ENCODE assay signal across 8 cellular contexts in genomic region chr9:34637356-34638137, GRCh38. TPM values are rescaled to one million over a fixed set of nuclear protein-coding genes. Genes with fewer than 3 reads are reported as not detected.
DNase-seq lines count a peak whose midpoint lies in the region; ATAC-seq and TF ChIP-seq lines count a peak whose summit lies in the region.

TSS of gene SIGMAR1 (minus strand) at chr9:34637787. CDS start at chr9:34637697, 90 bp downstream.

- H3K27ac ChIP-seq in OCI-LY1 (ENCODE audit: low read depth, low read length, poor library complexity, severe bottlenecking), result peak within 1 kb of the TSS; percentile 43

- peaks cover 24% of the 10 kb centered on the region for H3K4me1 ChIP-seq in OCI-LY1 (ENCODE audit: insufficient read depth, low read length, severe bottlenecking)

- peak within 1 kb of the TSS; percentile 92 for H3K9ac ChIP-seq in OCI-LY1 (ENCODE audit: low read length)

- H3K27ac Mint-ChIP-seq in Calu3 (ENCODE audit: unreplicated experiment) (peak within 1 kb of the TSS; percentile 56), endothelial cell (ENCODE audit: unreplicated experiment) (no peak within 1 kb of the TSS), mesothelial cell of epicardium (peak within 1 kb of the TSS; percentile 78)

- no peaks in the 10 kb centered on the region for H3K27me3 Mint-ChIP-seq in Calu3 (ENCODE audit: unreplicated experiment)
- peaks cover 9% of the 10 kb centered on the region for H3K27me3 Mint-ChIP-seq in endothelial cell (ENCODE audit: unreplicated experiment)
- H3K27me3 Mint-ChIP-seq in mesothelial cell of epicardium (ENCODE audit: low read depth), result peaks cover 3% of the 10 kb centered on the region

- CTCF ChIA-PET in Calu3 (lab: Charles Lee), result interaction anchor here (0.6 to 1.3 kb wide), 3 partner anchors 9 to 257 kb away, joined by 3 to 5 read pairs (median 3); partner anchors contain the start of gene GALT

- H3K9me3 ChIP-seq in OCI-LY1 (ENCODE audit: low read length), result no peaks in the 10 kb centered on the region

- H3K4me1 Mint-ChIP-seq in Calu3 (ENCODE audit: low read depth, unreplicated experiment) (peaks cover 10% of the 10 kb centered on the region), endothelial cell (ENCODE audit: unreplicated experiment) (peaks cover 11% of the 10 kb centered on the region), mesothelial cell of epicardium (peaks cover 24% of the 10 kb centered on the region)

- peak within 1 kb of the TSS; percentile 26; the same call in 1 of the 2 replicates for H2AFZ ChIP-seq in OCI-LY1 (ENCODE audit: low read length)

- H3K36me3 Mint-ChIP-seq in Calu3 (ENCODE audit: insufficient read depth, unreplicated experiment) (peaks cover 16% of the 10 kb centered on the region), endothelial cell (ENCODE audit: low read depth, unreplicated experiment) (peaks cover 6% of the 10 kb centered on the region), mesothelial cell of epicardium (peaks cover 2% of the 10 kb centered on the region)

- peak within 1 kb of the TSS; percentile 92 for H3K4me3 ChIP-seq in OCI-LY1 (ENCODE audit: low read depth, low read length, poor library complexity, severe bottlenecking)

- TF ChIP-seq CTCF in Calu3 (IDR thresholded peaks at IDR 0.05; ENCODE audit: unreplicated experiment), result no peak
- TF ChIP-seq CTCF in OCI-LY1 (IDR thresholded peaks at IDR 0.05; ENCODE audit: low read length), result no peak
- no peak for TF ChIP-seq CTCF in endothelial cell (IDR thresholded peaks at IDR 0.05; ENCODE audit: unreplicated experiment)
- TF ChIP-seq CTCF in mesothelial cell of epicardium (IDR thresholded peaks at IDR 0.05; ENCODE audit: unreplicated experiment), result no peak

- H3K4me2 ChIP-seq in OCI-LY1 (ENCODE audit: low read length), result peak within 1 kb of the TSS; percentile 67

- peaks cover 17% of the 10 kb centered on the region for H3K36me3 ChIP-seq in OCI-LY1 (ENCODE audit: insufficient read depth, low read length)

- peak; percentile 85 for ATAC-seq in GM21447 (IDR thresholded peaks at IDR 0.05; ENCODE audit: unreplicated experiment)

- no peaks in the 10 kb centered on the region for H3K27me3 ChIP-seq in OCI-LY1 (ENCODE audit: insufficient read depth, low read length)

- H3K9me2 ChIP-seq in OCI-LY1 (ENCODE audit: low read depth, low read length), result no peaks in the 10 kb centered on the region

- no peaks in the 10 kb centered on the region for H4K20me1 ChIP-seq in OCI-LY1 (ENCODE audit: insufficient read depth, low read length)

- no peaks in the 10 kb centered on the region for H3K9me3 Mint-ChIP-seq in Calu3 (ENCODE audit: low read depth, unreplicated experiment)
- H3K9me3 Mint-ChIP-seq in endothelial cell (ENCODE audit: unreplicated experiment), result no peaks in the 10 kb centered on the region
- no peaks in the 10 kb centered on the region for H3K9me3 Mint-ChIP-seq in mesothelial cell of epicardium

- no TSS peak for BruUV-seq in Calu3 (replicated peaks; lab: Mats Ljungman, UMichigan)

- H3K79me2 ChIP-seq in OCI-LY1 (ENCODE audit: insufficient read depth, low read length), result peaks cover 13% of the 10 kb centered on the region; the same call in 1 of the 2 replicates

- intact Hi-C loops in Calu3 (cut with micrococcal nuclease; ENCODE audit: unreplicated experiment), result no loop called here

- peak within 1 kb of the TSS; percentile 83 for H3K4me3 Mint-ChIP-seq in Calu3 (ENCODE audit: low read depth, unreplicated experiment)
- H3K4me3 Mint-ChIP-seq in endothelial cell (ENCODE audit: unreplicated experiment), result peak within 1 kb of the TSS; percentile 85
- peak within 1 kb of the TSS; percentile 78 for H3K4me3 Mint-ChIP-seq in mesothelial cell of epicardium

- DNase-seq in Calu3, result peak; percentile 91
- peak; percentile 85 for DNase-seq in HuH-7 (ENCODE audit: low spot score)
- peak; percentile 96 for DNase-seq in activated CD8-positive, alpha-beta memory T cell treated with anti-CD3 and anti-CD28 coated beads, Interleukin-2, amount 50 U/mL, for 48 hours
- peak; percentile 89 for DNase-seq in endothelial cell (ENCODE audit: low spot score)
- DNase-seq in mesothelial cell of epicardium (ENCODE audit: low spot score in 2 of 2, unreplicated experiment in 2 of 2), result peak; percentile 79 to 88
- peak; percentile 88 to 89 for DNase-seq in stimulated activated CD8-positive, alpha-beta memory T cell treated with anti-CD3 and anti-CD28 coated beads, Interleukin-15, amount 100 ng/mL, for 4 hours (ENCODE audit: low read depth in 2 of 2)

- H3F3A ChIP-seq in OCI-LY1 (ENCODE audit: insufficient read depth, low read length), result no peaks in the 10 kb centered on the region

RNA-seq across cellular contexts. Expression of gene SIGMAR1, which starts in this region (rescaled TPM):
- total RNA-seq in Calu3 (2022) (65.6 and 80.1 TPM in 2 replicates), endothelial cell (ENCODE audit: unreplicated experiment) (25.9 TPM), mesothelial cell of epicardium (58.8 to 61.6 TPM (median 59.9 TPM) in 3 replicates)

Comparison
In these comparisons a context has a peak if more than half of its experiments do, and no peak if none do; other contexts are left out.
1. Peak in every context shown above with its lines: DNase-seq, ATAC-seq, H3K4me3 ChIP-seq and H3K27ac ChIP-seq.